Comparison of ENCODE assay signal across 14 cellular contexts in genomic region chr1:37574834-37575479, GRCh38. TPM values are rescaled to one million over a fixed set of nuclear protein-coding genes. Genes with fewer than 3 reads are reported as not detected.
DNase-seq lines count a peak whose midpoint lies in the region; ATAC-seq and TF ChIP-seq lines count a peak whose summit lies in the region.
"Had no signal": no experiment of that assay in that cellular context is flagged by ENCODE, and none has a peak within 500 bp of the region (broad histone marks: within the 10 kb centered on the region; RNA-seq: fewer than 3 reads in every experiment).

No MANE protein-coding gene starts in this region.

- H3K4me3 Mint-ChIP-seq in activated T-helper 1 cell treated with anti-CD3 and anti-CD28 coated beads, Interleukin-12 subunit alpha, Interleukin-12 subunit beta, Interleukin-2, Interleukin-4 antibody, amounts not matched to agents 30 ng/mL and 10 ng/mL and 1 ng/mL, durations not matched to agents 14 hours and 24 hours and 36 hours = peak overlapping the region; percentile 58

- H3K4me1 Mint-ChIP-seq in activated T-helper 1 cell treated with anti-CD3 and anti-CD28 coated beads, Interleukin-12 subunit alpha, Interleukin-12 subunit beta, Interleukin-2, Interleukin-4 antibody, amounts not matched to agents 30 ng/mL and 10 ng/mL and 1 ng/mL, durations not matched to agents 14 hours and 24 hours and 36 hours (ENCODE audit: low read depth) = peaks cover 65% of the 10 kb centered on the region

- no peak for TF ChIP-seq CTCF in fibroblast of the aortic adventitia (IDR thresholded peaks at IDR 0.05; ENCODE audit: insufficient read depth, low read length)
- TF ChIP-seq CTCF in upper lobe of right lung (IDR thresholded peaks at IDR 0.05) = no peak
- TF ChIP-seq CTCF in right lobe of liver (IDR thresholded peaks at IDR 0.05) = no peak

- peak; percentile 6 for DNase-seq in stimulated activated CD4-positive, alpha-beta T cell treated with anti-CD3 and anti-CD28 coated beads, Interleukin-4, amount 100 ng/mL, for 24 hours
- DNase-seq in stimulated activated CD4-positive, alpha-beta T cell treated with anti-CD3 and anti-CD28 coated beads, Interleukin-4, amount 100 ng/mL, for 1 hour = no peak
- DNase-seq in activated T-helper 1 cell treated with anti-CD3 and anti-CD28 coated beads, Interleukin-12 subunit alpha, Interleukin-12 subunit beta, Interleukin-2, Interleukin-4 antibody, amounts not matched to agents 30 ng/mL and 10 ng/mL and 1 ng/mL, durations not matched to agents 14 hours and 24 hours and 36 hours (ENCODE audit: low spot score) = no peak
- peak; percentile 84 for DNase-seq in fibroblast of the aortic adventitia (ENCODE audit: low read depth)
- no peak for DNase-seq in NCI-H2081 treated with DMSO at 0.1 percent for 48 hours (lab: John Stamatoyannopoulos, UW)
- DNase-seq in upper lobe of right lung = no peak
- DNase-seq in COLO668 (lab: John Stamatoyannopoulos, UW; ENCODE audit: unreplicated experiment) = no peak
- no peak for DNase-seq in right lobe of liver
- DNase-seq: activated CD4-positive, alpha-beta T cell treated with anti-CD3 and anti-CD28 coated beads for 4 hours; central memory CD4-positive, alpha-beta T cell; NCI-H2171 had no signal

- H3K27ac ChIP-seq in upper lobe of right lung (no peak overlapping the region), right lobe of liver (no peak overlapping the region)
- H3K27ac ChIP-seq: BLaER1 had no signal

- peaks cover 78% of the 10 kb centered on the region for H3K36me3 Mint-ChIP-seq in activated T-helper 1 cell treated with anti-CD3 and anti-CD28 coated beads, Interleukin-12 subunit alpha, Interleukin-12 subunit beta, Interleukin-2, Interleukin-4 antibody, amounts not matched to agents 30 ng/mL and 10 ng/mL and 1 ng/mL, durations not matched to agents 14 hours and 24 hours and 36 hours (ENCODE audit: low read depth)

- ATAC-seq in upper lobe of right lung = no peak
- no peak for ATAC-seq in right lobe of liver
- ATAC-seq: Right ventricle myocardium inferior had no signal

- peaks cover 97% of the 10 kb centered on the region for H3K36me3 ChIP-seq in upper lobe of right lung
- H3K36me3 ChIP-seq in right lobe of liver = peaks cover 13 to 92% (median 30%) of the 10 kb centered on the region in 4 donors

- WGBS in right lobe of liver (ENCODE audit: insufficient coverage, low coverage, low lambda C conversion rate, missing lambda C conversion rate) = 83% methylated on average over 7 of the region's 7 CpGs

- H3K4me3 ChIP-seq in fibroblast of the aortic adventitia (ENCODE audit: low read depth, low read length) = no peak overlapping the region
- no peak overlapping the region for H3K4me3 ChIP-seq in upper lobe of right lung
- no peak overlapping the region for H3K4me3 ChIP-seq in right lobe of liver
- H3K4me3 ChIP-seq: BLaER1, skin epidermis had no signal

- H3K27me3 ChIP-seq in upper lobe of right lung (no peaks in the 10 kb centered on the region), right lobe of liver (no peaks in the 10 kb centered on the region)
- H3K27me3 ChIP-seq: BLaER1 had no signal

- H3K4me1 ChIP-seq in upper lobe of right lung = no peaks in the 10 kb centered on the region
- H3K4me1 ChIP-seq in right lobe of liver = no peaks in the 10 kb centered on the region
- H3K4me1 ChIP-seq: BLaER1 had no signal

- no peaks in the 10 kb centered on the region for H3K27me3 Mint-ChIP-seq in activated T-helper 1 cell treated with anti-CD3 and anti-CD28 coated beads, Interleukin-12 subunit alpha, Interleukin-12 subunit beta, Interleukin-2, Interleukin-4 antibody, amounts not matched to agents 30 ng/mL and 10 ng/mL and 1 ng/mL, durations not matched to agents 14 hours and 24 hours and 36 hours (ENCODE audit: insufficient read depth)

- no peaks in the 10 kb centered on the region for H3K9me3 Mint-ChIP-seq in activated T-helper 1 cell treated with anti-CD3 and anti-CD28 coated beads, Interleukin-12 subunit alpha, Interleukin-12 subunit beta, Interleukin-2, Interleukin-4 antibody, amounts not matched to agents 30 ng/mL and 10 ng/mL and 1 ng/mL, durations not matched to agents 14 hours and 24 hours and 36 hours

- TF ChIP-seq POLR2A in right lobe of liver (IDR thresholded peaks at IDR 0.05) = no peak

- H3K9me3 ChIP-seq in upper lobe of right lung (no peaks in the 10 kb centered on the region), right lobe of liver (no peaks in the 10 kb centered on the region)
- H3K9me3 ChIP-seq: BLaER1 had no signal

- intact Hi-C loops in activated T-helper 1 cell treated with anti-CD3 and anti-CD28 coated beads, Interleukin-12 subunit alpha, Interleukin-12 subunit beta, Interleukin-2, Interleukin-4 antibody, amounts not matched to agents 30 ng/mL and 10 ng/mL and 1 ng/mL, durations not matched to agents 14 hours and 24 hours and 36 hours (cut with micrococcal nuclease) = loop anchor here (1.0 to 2.0 kb wide), 2 partner anchors 20 to 21 kb away; partner anchors contain the start of genes GNL2 and SNIP1
- intact Hi-C loops in upper lobe of right lung (cut with DNase I) = no loop called here
- intact Hi-C loops in right lobe of liver (cut with DNase I) = no loop called here

- peak overlapping the region; percentile 89 for H3K27ac Mint-ChIP-seq in activated T-helper 1 cell treated with anti-CD3 and anti-CD28 coated beads, Interleukin-12 subunit alpha, Interleukin-12 subunit beta, Interleukin-2, Interleukin-4 antibody, amounts not matched to agents 30 ng/mL and 10 ng/mL and 1 ng/mL, durations not matched to agents 14 hours and 24 hours and 36 hours

RNA-seq across cellular contexts. Expression of gene DNALI1, which starts 18.2 kb away (rescaled TPM):
- not detected in 2 replicates for total RNA-seq in activated T-helper 1 cell treated with anti-CD3 and anti-CD28 coated beads, Interleukin-12 subunit alpha, Interleukin-12 subunit beta, Interleukin-2, Interleukin-4 antibody, amounts not matched to agents 30 ng/mL and 10 ng/mL and 1 ng/mL, durations not matched to agents 14 hours and 24 hours and 36 hours
- total RNA-seq in fibroblast of the aortic adventitia (ENCODE audit: low replicate concordance) = 7.4 and 13.7 TPM in 2 replicates
- 13.2 TPM for total RNA-seq in upper lobe of right lung
- 10 to 100 TPM in 1 of 6 experiments, 1 to 10 TPM in 5; 4.1 to 13.6 (median 7.3) TPM for total RNA-seq in right lobe of liver

RNA-seq across cellular contexts. Expression of gene GNL2, which starts 20.8 kb away (rescaled TPM):
- total RNA-seq in activated T-helper 1 cell treated with anti-CD3 and anti-CD28 coated beads, Interleukin-12 subunit alpha, Interleukin-12 subunit beta, Interleukin-2, Interleukin-4 antibody, amounts not matched to agents 30 ng/mL and 10 ng/mL and 1 ng/mL, durations not matched to agents 14 hours and 24 hours and 36 hours = 108 and 113 TPM in 2 replicates
- total RNA-seq in fibroblast of the aortic adventitia (ENCODE audit: low replicate concordance) (72.7 and 75.5 TPM in 2 replicates), upper lobe of right lung (36.5 TPM), right lobe of liver (10 to 100 TPM; 10.4 to 29.0 (median 19.9) TPM)

RNA-seq across cellular contexts. Expression of gene SNIP1, which starts 20.9 kb away (rescaled TPM):
- total RNA-seq in activated T-helper 1 cell treated with anti-CD3 and anti-CD28 coated beads, Interleukin-12 subunit alpha, Interleukin-12 subunit beta, Interleukin-2, Interleukin-4 antibody, amounts not matched to agents 30 ng/mL and 10 ng/mL and 1 ng/mL, durations not matched to agents 14 hours and 24 hours and 36 hours = 28.1 and 30.2 TPM in 2 replicates
- total RNA-seq in fibroblast of the aortic adventitia (ENCODE audit: low replicate concordance) (12.9 and 23.5 TPM in 2 replicates), upper lobe of right lung (18.6 TPM), right lobe of liver (10 to 100 TPM in 2 of 6 experiments, 1 to 10 TPM in 4; 6.2 to 10.6 (median 8.8) TPM)

RNA-seq across cellular contexts. Expression of gene RSPO1, which starts 59.7 kb away (rescaled TPM):
- total RNA-seq in activated T-helper 1 cell treated with anti-CD3 and anti-CD28 coated beads, Interleukin-12 subunit alpha, Interleukin-12 subunit beta, Interleukin-2, Interleukin-4 antibody, amounts not matched to agents 30 ng/mL and 10 ng/mL and 1 ng/mL, durations not matched to agents 14 hours and 24 hours and 36 hours = not detected in 2 replicates
- 0.49 TPM in 1 of 2 replicates, not detected in the other for total RNA-seq in fibroblast of the aortic adventitia (ENCODE audit: low replicate concordance)
- total RNA-seq in upper lobe of right lung = 9.1 TPM
- not detected for total RNA-seq in right lobe of liver
- total RNA-seq: Right ventricle myocardium inferior had no signal

Comparison
In these comparisons a context has a peak if more than half of its experiments do, and no peak if none do; other contexts are left out.
1. DNase-seq: peak in stimulated activated CD4-positive, alpha-beta T cell treated with anti-CD3 and anti-CD28 coated beads, Interleukin-4, amount 100 ng/mL, for 24 hours (single experiment) and fibroblast of the aortic adventitia (single experiment); none in stimulated activated CD4-positive, alpha-beta T cell treated with anti-CD3 and anti-CD28 coated beads, Interleukin-4, amount 100 ng/mL, for 1 hour (single experiment), activated T-helper 1 cell treated with anti-CD3 and anti-CD28 coated beads, Interleukin-12 subunit alpha, Interleukin-12 subunit beta, Interleukin-2, Interleukin-4 antibody, amounts not matched to agents 30 ng/mL and 10 ng/mL and 1 ng/mL, durations not matched to agents 14 hours and 24 hours and 36 hours (single experiment), NCI-H2081 treated with DMSO at 0.1 percent for 48 hours (single experiment), upper lobe of right lung (single experiment), COLO668 (single experiment) and right lobe of liver (0 of 3).